Comparison of ENCODE assay signal across 24 cellular contexts in the genomic region with DNA sequence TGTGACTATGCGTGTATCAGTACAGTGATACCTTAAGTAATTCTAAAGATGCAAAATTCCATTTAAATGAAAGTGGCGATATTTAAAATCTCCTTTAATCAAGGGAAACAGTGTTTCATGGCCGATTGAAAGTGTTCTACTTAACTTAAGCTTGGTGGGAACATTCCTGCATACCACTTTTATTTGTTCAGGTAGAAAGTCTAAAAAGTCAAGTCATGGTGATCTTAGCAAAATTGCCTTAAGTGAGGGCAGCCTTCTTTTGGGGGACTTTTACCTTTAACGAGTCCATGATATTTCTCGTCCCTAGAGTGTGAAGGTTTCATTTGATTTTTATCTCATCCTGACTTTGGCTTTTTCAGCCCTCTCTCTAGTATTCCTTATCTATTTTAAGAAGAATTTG.
DNase-seq lines count a peak whose midpoint lies in the region; ATAC-seq, FAIRE-seq and TF ChIP-seq lines count a peak whose summit lies in the region.
"Had no signal": no experiment of that assay in that cellular context is flagged by ENCODE, and none has a peak within 500 bp of the region (broad histone marks: within the 10 kb centered on the region; RNA-seq: fewer than 3 reads in every experiment).

No MANE protein-coding gene starts in this region.

- CTCF ChIA-PET in K562 (lab: Yijun Ruan, JAX; ENCODE audit: low intra/inter-chr PET ratio): no interaction called here

- intact Hi-C loops in cardiac septum (cut with DNase I) (no loop called here), K562 (cut with micrococcal nuclease) (no loop called here)

- H3K9me3 ChIP-seq in cardiac muscle cell (ENCODE audit: low read depth) (no peaks in the 10 kb centered on the region), K562 (replicated peaks; ENCODE audit: control insufficient read depth, insufficient read depth, low read depth, low read length) (no peaks in the 10 kb centered on the region), keratinocyte (ENCODE audit: control insufficient read depth, low read depth, low read length) (no peaks in the 10 kb centered on the region)
- H3K9me3 ChIP-seq: BE2C; BLaER1 treated with 17β-estradiol and CSF1 and Interleukin-3, amounts not matched to agents 10 nM and 100 nM; HAP-1 had no signal

- H3K4me1 ChIP-seq in cardiac muscle cell (ENCODE audit: low read depth): peaks cover 30% of the 10 kb centered on the region
- peaks cover 2 to 20% of the 10 kb centered on the region in 2 experiments; a peak in 2 of 5 replicates for H3K4me1 ChIP-seq in K562 (replicated peaks in 1 of 2; ENCODE audit: control insufficient read depth in 2 of 2, insufficient read depth in 2 of 2, low read length in 2 of 2)
- H3K4me1 ChIP-seq in keratinocyte (ENCODE audit: control insufficient read depth, extremely low read depth, insufficient read depth, low read length): no peaks in the 10 kb centered on the region
- H3K4me1 ChIP-seq: BE2C; BLaER1 treated with 17β-estradiol and CSF1 and Interleukin-3, amounts not matched to agents 10 nM and 100 nM had no signal

- peak overlapping the region in 1 of 2 experiments; percentile 13; a peak in 1 of 4 replicates for H3K9ac ChIP-seq in K562 (ENCODE audit: insufficient read depth in 1 of 2, low read depth in 2 of 2, low read length in 2 of 2)
- no peak overlapping the region for H3K9ac ChIP-seq in keratinocyte (ENCODE audit: control insufficient read depth, extremely low read depth, insufficient read depth, low read length)
- H3K9ac ChIP-seq: BLaER1 treated with 17β-estradiol and CSF1 and Interleukin-3, amounts not matched to agents 10 nM and 100 nM had no signal

- in situ Hi-C loops in K562 (cut with MboI): no loop called here

- H3K9me1 ChIP-seq in K562 (ENCODE audit: control insufficient read depth, insufficient read depth, low read length) (no peaks in the 10 kb centered on the region), keratinocyte (ENCODE audit: control insufficient read depth, extremely low read depth, insufficient read depth, low read length) (no peaks in the 10 kb centered on the region)

- TF ChIP-seq EP300 in K562 (IDR thresholded peaks at IDR 0.05; ENCODE audit: low read length): no peak

- FAIRE-seq in GM12892 (lab: Jason Lieb, UNC) (peak; percentile 27), K562 (lab: Jason Lieb, UNC) (peak; percentile 74), keratinocyte (lab: Jason Lieb, UNC) (peak; percentile 5)
- FAIRE-seq: A204.1, GM12878, H54 had no signal

- DNase-seq in cardiac muscle cell (ENCODE audit: low read depth in 1 of 2, low spot score in 1 of 2) (no peak), cardiac septum (ENCODE audit: low spot score) (no peak), GM12892 (ENCODE audit: insufficient read length) (no peak), K562 (ENCODE audit: extremely low read depth in 1 of 4, low spot score in 3 of 4) (peak in 2 of 4 experiments; percentile 11 to 13), keratinocyte (ENCODE audit: low read depth, low spot score) (no peak), iPS-NIHi11 (ENCODE audit: low spot score) (no peak), ecto neural progenitor cell (ENCODE audit: low spot score) (no peak)
- DNase-seq: ACHN; AML-193; BE2C; CD4-positive, alpha-beta T cell; CD8-positive, alpha-beta memory T cell; DMS 273 treated with DMSO at 0.1 percent for 48 hours; DMS79; EL; GDM1; GOT3 had no signal

- no peak for TF ChIP-seq RAD21 in K562 (CRISPR knock-in tag; conservative IDR thresholded peaks at IDR 0.05 in 1 of 2, IDR thresholded peaks at IDR 0.05 in 1 of 2)

- dilution Hi-C loops in keratinocyte (cut with MboI; ENCODE audit: extremely low pct_ligation_motif_present, low sequenced_read_pairs): no loop called here

- H3K4me3 ChIP-seq in cardiac muscle cell (no peak overlapping the region), K562 (no peak overlapping the region), keratinocyte (ENCODE audit: control insufficient read depth in 2 of 3, extremely low read depth in 1 of 3, insufficient read depth in 2 of 3, low read depth in 1 of 3, low read length in 3 of 3) (no peak overlapping the region)
- H3K4me3 ChIP-seq: BLaER1 treated with 17β-estradiol and CSF1 and Interleukin-3, amounts not matched to agents 10 nM and 100 nM; GM12878; HAP-1 had no signal

- H3K27ac ChIP-seq in cardiac muscle cell (peak overlapping the region; percentile 68), K562 (ENCODE audit: extremely low read depth, low read depth, low read length) (peak overlapping the region; percentile 47), keratinocyte (ENCODE audit: control insufficient read depth, insufficient read depth, low read length) (no peak overlapping the region)
- H3K27ac ChIP-seq: 22Rv1; BLaER1 treated with 17β-estradiol and CSF1 and Interleukin-3, amounts not matched to agents 10 nM and 100 nM had no signal

- POLR2A ChIA-PET in K562 (lab: Yijun Ruan, JAX): no interaction called here

- H4K20me1 ChIP-seq in K562 (replicated peaks; ENCODE audit: control insufficient read depth, insufficient read depth, low read length) (no peaks in the 10 kb centered on the region), keratinocyte (ENCODE audit: control insufficient read depth, extremely low read depth, insufficient read depth, low read length) (peaks cover under 1% of the 10 kb centered on the region)

- BruUV-seq in K562 (replicated peaks; lab: Mats Ljungman, UMichigan): no TSS peak

- H3K79me2 ChIP-seq in K562 (ENCODE audit: control insufficient read depth, insufficient read depth, low read length) (peaks cover 82% of the 10 kb centered on the region), keratinocyte (ENCODE audit: control insufficient read depth, insufficient read depth, low read length) (peaks cover 91% of the 10 kb centered on the region)

- TF ChIP-seq CTCF in cardiac muscle cell (IDR thresholded peaks at IDR 0.05; ENCODE audit: low read depth, low read length) (no peak), K562 (IDR thresholded peaks at IDR 0.05 in 2 of 3, conservative IDR thresholded peaks at IDR 0.05 in 1 of 3; ENCODE audit: insufficient read depth in 2 of 3, low read depth in 1 of 3, low read length in 3 of 3) (no peak), keratinocyte (optimal IDR thresholded peaks at IDR 0.05 in 1 of 3, IDR thresholded peaks at IDR 0.05 in 1 of 3, conservative IDR thresholded peaks at IDR 0.05 in 1 of 3; ENCODE audit: extremely low read depth in 1 of 3, insufficient read depth in 2 of 3, low read length in 3 of 3) (no peak)

- H3K36me3 ChIP-seq in cardiac muscle cell: no peaks in the 10 kb centered on the region
- no peaks in the 10 kb centered on the region; the same call in 2 of the 3 replicates for H3K36me3 ChIP-seq in K562 (ENCODE audit: control insufficient read depth, insufficient read depth, low read length)
- H3K36me3 ChIP-seq in keratinocyte (ENCODE audit: control insufficient read depth in 2 of 2, extremely low read depth in 1 of 2, insufficient read depth in 2 of 2, low read length in 2 of 2): peaks cover 3 to 4% of the 10 kb centered on the region in 2 experiments
- H3K36me3 ChIP-seq: BE2C had no signal

- peak; percentile 55 for ATAC-seq in K562
- ATAC-seq in GM21576 (IDR thresholded peaks at IDR 0.05; ENCODE audit: unreplicated experiment): no peak
- ATAC-seq: GM12878 had no signal

- WGBS in K562 (ENCODE audit: insufficient coverage, low coverage, missing lambda C conversion rate): 19% methylated on average over 5 of the region's 5 CpGs

- no peak overlapping the region for H2AFZ ChIP-seq in K562 (ENCODE audit: low read depth, low read length)
- H2AFZ ChIP-seq in keratinocyte (ENCODE audit: control insufficient read depth, low read length): no peak overlapping the region

- TF ChIP-seq POLR2A in GM12892 (IDR thresholded peaks at IDR 0.05; ENCODE audit: low read depth, low read length) (no peak), K562 (conservative IDR thresholded peaks at IDR 0.05) (no peak)

- H3K27me3 ChIP-seq in cardiac muscle cell (no peaks in the 10 kb centered on the region), K562 (ENCODE audit: control insufficient read depth in 2 of 2, insufficient read depth in 2 of 2, low read length in 2 of 2) (no peaks in the 10 kb centered on the region), keratinocyte (ENCODE audit: control insufficient read depth, extremely low read depth, insufficient read depth, low read length) (no peaks in the 10 kb centered on the region)
- H3K27me3 ChIP-seq: BE2C; BLaER1 treated with 17β-estradiol and CSF1 and Interleukin-3, amounts not matched to agents 10 nM and 100 nM had no signal

- peak overlapping the region; percentile 28; the same call in 1 of the 2 replicates for H3K4me2 ChIP-seq in K562 (ENCODE audit: insufficient read depth, low read length)
- no peak overlapping the region for H3K4me2 ChIP-seq in keratinocyte (ENCODE audit: control insufficient read depth, extremely low read depth, insufficient read depth, low read depth, low read length)
- H3K4me2 ChIP-seq: BLaER1 treated with 17β-estradiol and CSF1 and Interleukin-3, amounts not matched to agents 10 nM and 100 nM had no signal

TF ChIP-seq in K562, 482 proteins besides CTCF, POLR2A, EP300 and RAD21 (continues in another document):
- TF ChIP-seq CHCHD3 (CRISPR knock-in tag; IDR thresholded peaks at IDR 0.05) (no peak), ESRRB (CRISPR knock-in tag; IDR thresholded peaks at IDR 0.05; ENCODE audit: borderline replicate concordance) (no peak), MAFF (IDR thresholded peaks at IDR 0.05; ENCODE audit: low read length) (0 out of 2 replicates have a peak, but pooled peaks have one; percentile 5), SNRNP70 (optimal IDR thresholded peaks at IDR 0.05; ENCODE audit: low read depth, low read length) (no peak), KLF13 (tag; IDR thresholded peaks at IDR 0.05; ENCODE audit: borderline replicate concordance, low read depth) (no peak), CBFA2T2 (conservative IDR thresholded peaks at IDR 0.05) (no peak), ZNF133 (CRISPR knock-in tag; IDR thresholded peaks at IDR 0.05) (no peak), MAZ (CRISPR knock-in tag; conservative IDR thresholded peaks at IDR 0.05 in 1 of 2, IDR thresholded peaks at IDR 0.05 in 1 of 2) (no peak), SMARCA4 (IDR thresholded peaks at IDR 0.05) (0 out of 2 replicates have a peak, but pooled peaks have one; percentile 23), ZNF316 (IDR thresholded peaks at IDR 0.05) (peak; percentile 76)
- TF ChIP-seq, protein P1, sequence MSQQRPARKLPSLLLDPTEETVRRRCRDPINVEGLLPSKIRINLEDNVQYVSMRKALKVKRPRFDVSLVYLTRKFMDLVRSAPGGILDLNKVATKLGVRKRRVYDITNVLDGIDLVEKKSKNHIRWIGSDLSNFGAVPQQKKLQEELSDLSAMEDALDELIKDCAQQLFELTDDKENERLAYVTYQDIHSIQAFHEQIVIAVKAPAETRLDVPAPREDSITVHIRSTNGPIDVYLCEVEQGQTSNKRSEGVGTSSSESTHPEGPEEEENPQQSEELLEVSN (IDR thresholded peaks at IDR 0.05; ENCODE audit: borderline replicate concordance in 1 of 2, extremely low read depth in 1 of 2, insufficient read depth in 1 of 2, insufficient read length in 1 of 2, low read depth in 1 of 2, low read length in 1 of 2, poor library complexity in 1 of 2, severe bottlenecking in 1 of 2): no peak
